In the genomic region with DNA sequence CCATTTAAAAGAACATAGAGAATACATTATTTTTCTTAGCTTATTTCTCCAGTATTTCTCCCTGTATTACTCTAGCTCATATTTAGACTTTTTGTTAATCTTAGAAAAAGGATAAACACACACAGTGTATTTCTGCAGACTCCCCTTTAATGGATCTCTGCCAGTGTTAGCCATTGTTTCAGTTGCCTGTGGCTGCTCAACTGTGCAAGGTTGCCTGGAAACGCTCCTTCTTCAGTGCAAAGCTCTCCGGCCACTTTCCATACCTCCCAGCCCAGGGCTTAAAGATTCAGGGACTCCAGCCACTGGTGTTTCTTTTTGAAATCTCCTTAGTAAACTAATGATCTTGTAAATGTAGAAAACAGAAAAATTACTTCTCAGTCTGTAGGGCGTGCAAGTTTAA, we compare ENCODE assay signal across 15 cellular contexts.
A peak's percentile ranks its signal among the peaks of the same experiment; 100 is the strongest.
DNase-seq lines count a peak whose midpoint lies in the region; ATAC-seq and TF ChIP-seq lines count a peak whose summit lies in the region.
"Had no signal": no experiment of that assay in that cellular context is flagged by ENCODE, and none has a peak within 500 bp of the region (broad histone marks: within the 10 kb centered on the region; RNA-seq: fewer than 3 reads in every experiment).

No MANE protein-coding gene starts in this region.

- H3K9me3 ChIP-seq in left ventricle myocardium inferior (replicated peaks), result no peaks in the 10 kb centered on the region
- H3K9me3 ChIP-seq in testis, result no peaks in the 10 kb centered on the region
- H3K9me3 ChIP-seq in prostate gland, result no peaks in the 10 kb centered on the region

- no peak for TF ChIP-seq POLR2A in testis (IDR thresholded peaks at IDR 0.05)
- no peak for TF ChIP-seq POLR2A in prostate gland (IDR thresholded peaks at IDR 0.05)

- H3K27me3 ChIP-seq in left ventricle myocardium inferior (ENCODE audit: low read depth) (no peaks in the 10 kb centered on the region), testis (no peaks in the 10 kb centered on the region), prostate gland (replicated peaks; ENCODE audit: insufficient read depth) (no peaks in the 10 kb centered on the region)

- intact Hi-C loops in left ventricle myocardium inferior (cut with micrococcal nuclease) (no loop called here), testis (cut with DNase I; ENCODE audit: low total_unique reads) (no loop called here), prostate gland (cut with DNase I) (no loop called here)

- H3K4me1 ChIP-seq in left ventricle myocardium inferior (no peaks in the 10 kb centered on the region), testis (no peaks in the 10 kb centered on the region), prostate gland (replicated peaks) (no peaks in the 10 kb centered on the region)

- H3K36me3 ChIP-seq in left ventricle myocardium inferior, result no peaks in the 10 kb centered on the region
- H3K36me3 ChIP-seq in testis (ENCODE audit: low read depth, missing control alignments), result no peaks in the 10 kb centered on the region
- no peaks in the 10 kb centered on the region for H3K36me3 ChIP-seq in prostate gland

- in situ Hi-C loops in astrocyte of the cerebellum (cut with HindIII; ENCODE audit: low sequenced_read_pairs), result no loop called here

- no peak for TF ChIP-seq CTCF in astrocyte of the cerebellum (IDR thresholded peaks at IDR 0.05; ENCODE audit: low read depth, low read length, missing control alignments)
- no peak for TF ChIP-seq CTCF in left ventricle myocardium inferior (IDR thresholded peaks at IDR 0.05; ENCODE audit: borderline replicate concordance)
- TF ChIP-seq CTCF in testis (IDR thresholded peaks at IDR 0.05), result no peak
- no peak for TF ChIP-seq CTCF in prostate gland (IDR thresholded peaks at IDR 0.05)

- no peak overlapping the region for H3K4me3 ChIP-seq in astrocyte of the cerebellum (ENCODE audit: low read depth, low read length)
- H3K4me3 ChIP-seq in left ventricle myocardium inferior, result no peak overlapping the region
- H3K4me3 ChIP-seq in testis, result no peak overlapping the region
- H3K4me3 ChIP-seq in prostate gland, result no peak overlapping the region

- 52 to 58% methylated on average over 3 of the region's 3 CpGs for WGBS in testis, 2 donors
- WGBS in prostate gland, result 52% methylated on average over 3 of the region's 3 CpGs

- no peak for ATAC-seq in HG02678 (IDR thresholded peaks at IDR 0.05; ENCODE audit: unreplicated experiment)
- ATAC-seq: esophagus mucosa; left lobe of liver; PC-3; stimulated activated naive CD8-positive, alpha-beta T cell treated with anti-CD3 and anti-CD28 coated beads, Interleukin-15, amount 100 ng/mL, for 72 hours had no signal

- DNase-seq in DMS153 (lab: John Stamatoyannopoulos, UW) (peak; percentile 10), NCI-H2029 treated with DMSO at 0.1 percent for 48 hours (lab: John Stamatoyannopoulos, UW) (peak; percentile 80), astrocyte of the cerebellum (ENCODE audit: low read depth) (peak; percentile 51), kidney tubule cell (ENCODE audit: low spot score) (peak; percentile 65), left ventricle myocardium inferior (no peak), testis (no peak), prostate gland (ENCODE audit: low spot score) (no peak)
- DNase-seq: KBM-7; PC-3; stimulated activated CD4-positive, alpha-beta T cell treated with anti-CD3 and anti-CD28 coated beads, Interleukin-2, amount 100 ng/mL, for 48 hours; stimulated activated naive CD8-positive, alpha-beta T cell treated with anti-CD3 and anti-CD28 coated beads, Interleukin-15, amount 100 ng/mL, for 72 hours; T1000 had no signal

- H3K27ac ChIP-seq in left ventricle myocardium inferior (replicated peaks) (no peak overlapping the region), testis (no peak overlapping the region), prostate gland (no peak overlapping the region)

Comparison
In these comparisons a context has a peak if more than half of its experiments do, and no peak if none do; other contexts are left out.
1. DNase-seq: peak in DMS153 (single experiment), NCI-H2029 treated with DMSO at 0.1 percent for 48 hours (single experiment), astrocyte of the cerebellum (single experiment) and kidney tubule cell (single experiment); none in left ventricle myocardium inferior (single experiment), testis (single experiment) and prostate gland (single experiment).